In the genomic region with DNA sequence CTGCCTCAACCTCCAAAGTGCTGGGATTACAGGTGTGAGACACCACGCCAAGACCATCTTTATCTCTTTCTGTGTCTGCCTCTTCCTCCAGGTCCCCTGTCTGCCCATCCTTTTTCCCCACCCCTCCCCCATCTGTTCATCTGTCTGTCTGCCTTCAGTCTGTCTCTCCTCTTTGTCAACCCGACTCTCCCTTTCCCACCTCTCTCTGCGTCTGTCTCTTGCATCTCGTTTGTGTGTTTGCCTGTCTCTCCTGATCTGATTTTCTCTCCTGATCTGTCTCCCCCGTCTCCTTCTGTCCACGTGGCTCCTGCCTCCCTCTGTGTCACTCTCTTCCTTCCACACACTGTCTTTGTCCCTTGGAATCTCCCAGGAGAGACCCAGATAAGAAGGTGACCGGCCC, we compare ENCODE assay signal across 19 cellular contexts. TPM values are rescaled to one million over a fixed set of nuclear protein-coding genes. Genes with fewer than 3 reads are reported as not detected.
A peak's percentile ranks its signal among the peaks of the same experiment; 100 is the strongest.
DNase-seq lines count a peak whose midpoint lies in the region; ATAC-seq and TF ChIP-seq lines count a peak whose summit lies in the region.
"Had no signal": no experiment of that assay in that cellular context is flagged by ENCODE, and none has a peak within 500 bp of the region (broad histone marks: within the 10 kb centered on the region; RNA-seq: fewer than 3 reads in every experiment).

No MANE protein-coding gene starts in this region.

- CTCF ChIA-PET in CD4-positive, alpha-beta T cell (lab: Charles Lee): no interaction called here

- POLR2A ChIA-PET in CD4-positive, alpha-beta T cell (lab: Charles Lee): interaction anchor here (1.0 kb wide), 1 partner anchor 125 kb away, joined by 4 read pairs; no protein-coding TSS in a partner anchor
- POLR2A ChIA-PET in naive thymus-derived CD8-positive, alpha-beta T cell (lab: Charles Lee): no interaction called here

- peak overlapping the region in 7 of 11 experiments; percentile 5 to 92 (median 84); a peak in 10 of 22 replicates for H3K27ac ChIP-seq in BLaER1 treated with 17β-estradiol and CSF1 and Interleukin-3, amounts not matched to agents 10 nM and 100 nM
- H3K27ac ChIP-seq in CD4-positive, alpha-beta T cell (ENCODE audit: low read depth, low read length): no peak overlapping the region
- H3K27ac ChIP-seq: tibial artery, VCaP had no signal

- H3K27me3 ChIP-seq in BLaER1 treated with 17β-estradiol and CSF1 and Interleukin-3, amounts not matched to agents 10 nM and 100 nM: no peaks in the 10 kb centered on the region
- H3K27me3 ChIP-seq in CD4-positive, alpha-beta T cell (ENCODE audit: control insufficient read depth, insufficient read depth, low read length): no peaks in the 10 kb centered on the region
- H3K27me3 ChIP-seq: heart left ventricle, tibial artery had no signal

- H3K4me3 Mint-ChIP-seq in CD4-positive, alpha-beta T cell: no peak overlapping the region
- no peak overlapping the region for H3K4me3 Mint-ChIP-seq in activated naive CD8-positive, alpha-beta T cell treated with anti-CD3 and anti-CD28 coated beads for 36 hours
- peak overlapping the region in 1 of 10 donors; percentile 45 for H3K4me3 Mint-ChIP-seq in naive thymus-derived CD8-positive, alpha-beta T cell

- H3K9me3 Mint-ChIP-seq in CD4-positive, alpha-beta T cell: no peaks in the 10 kb centered on the region
- no peaks in the 10 kb centered on the region for H3K9me3 Mint-ChIP-seq in activated naive CD8-positive, alpha-beta T cell treated with anti-CD3 and anti-CD28 coated beads for 36 hours
- H3K9me3 Mint-ChIP-seq in naive thymus-derived CD8-positive, alpha-beta T cell: no peaks in the 10 kb centered on the region

- no peak for ATAC-seq in CD4-positive, alpha-beta T cell (ENCODE audit: poor library complexity)
- ATAC-seq in naive thymus-derived CD8-positive, alpha-beta T cell: no peak
- ATAC-seq in GM19463 (IDR thresholded peaks at IDR 0.05; ENCODE audit: unreplicated experiment): no peak
- ATAC-seq: heart left ventricle, left ventricle myocardium superior, mucosa of descending colon, right cardiac atrium had no signal

- H3K4me2 ChIP-seq in BLaER1 treated with 17β-estradiol and CSF1 and Interleukin-3, amounts not matched to agents 10 nM and 100 nM: peak overlapping the region in 10 of 11 experiments; percentile 5 to 99 (median 94); a peak in 17 of 22 replicates

- H3K27me3 Mint-ChIP-seq in CD4-positive, alpha-beta T cell: no peaks in the 10 kb centered on the region
- H3K27me3 Mint-ChIP-seq in activated naive CD8-positive, alpha-beta T cell treated with anti-CD3 and anti-CD28 coated beads for 36 hours: no peaks in the 10 kb centered on the region
- no peaks in the 10 kb centered on the region for H3K27me3 Mint-ChIP-seq in naive thymus-derived CD8-positive, alpha-beta T cell

- intact Hi-C loops in CD4-positive, alpha-beta T cell (cut with DNase I, micrococcal nuclease): no loop called here

- peaks cover 17 to 88% (median 56%) of the 10 kb centered on the region in 11 experiments; a peak in 17 of 22 replicates for H4K20me1 ChIP-seq in BLaER1 treated with 17β-estradiol and CSF1 and Interleukin-3, amounts not matched to agents 10 nM and 100 nM

- no peaks in the 10 kb centered on the region for H3K9me3 ChIP-seq in BLaER1 treated with 17β-estradiol and CSF1 and Interleukin-3, amounts not matched to agents 10 nM and 100 nM (replicated peaks in 1 of 11)
- no peaks in the 10 kb centered on the region for H3K9me3 ChIP-seq in CD4-positive, alpha-beta T cell (ENCODE audit: control insufficient read depth, low read length)
- H3K9me3 ChIP-seq: heart left ventricle, mucosa of descending colon, tibial artery had no signal

- H3K4me1 Mint-ChIP-seq in CD4-positive, alpha-beta T cell (ENCODE audit: low read depth): peaks cover 29% of the 10 kb centered on the region
- H3K4me1 Mint-ChIP-seq in activated naive CD8-positive, alpha-beta T cell treated with anti-CD3 and anti-CD28 coated beads for 36 hours: peaks cover 34% of the 10 kb centered on the region
- H3K4me1 Mint-ChIP-seq in naive thymus-derived CD8-positive, alpha-beta T cell: peaks cover 14 to 45% (median 41%) of the 10 kb centered on the region in 4 donors

- TF ChIP-seq CTCF in CD4-positive, alpha-beta T cell (IDR thresholded peaks at IDR 0.05): no peak

- no peak overlapping the region for H3K4me3 ChIP-seq in BLaER1 treated with 17β-estradiol and CSF1 and Interleukin-3, amounts not matched to agents 10 nM and 100 nM
- H3K4me3 ChIP-seq: heart left ventricle, mucosa of descending colon, tibial artery had no signal

- peak overlapping the region in 5 of 11 experiments; percentile 22 to 95 (median 30); a peak in 5 of 22 replicates for H3K9ac ChIP-seq in BLaER1 treated with 17β-estradiol and CSF1 and Interleukin-3, amounts not matched to agents 10 nM and 100 nM

- peaks cover 51 to 97% (median 64%) of the 10 kb centered on the region in 10 experiments for H3K4me1 ChIP-seq in BLaER1 treated with 17β-estradiol and CSF1 and Interleukin-3, amounts not matched to agents 10 nM and 100 nM

- peaks cover 53% of the 10 kb centered on the region for H3K36me3 Mint-ChIP-seq in CD4-positive, alpha-beta T cell (ENCODE audit: low read depth)
- peaks cover 22% of the 10 kb centered on the region for H3K36me3 Mint-ChIP-seq in activated naive CD8-positive, alpha-beta T cell treated with anti-CD3 and anti-CD28 coated beads for 36 hours
- peaks cover 0 to 59% (median 0%) of the 10 kb centered on the region in 3 donors for H3K36me3 Mint-ChIP-seq in naive thymus-derived CD8-positive, alpha-beta T cell

- peaks cover 37 to 92% (median 63%) of the 10 kb centered on the region in 11 experiments for H3K36me3 ChIP-seq in BLaER1 treated with 17β-estradiol and CSF1 and Interleukin-3, amounts not matched to agents 10 nM and 100 nM

- DNase-seq in CD4-positive, alpha-beta T cell: no peak
- DNase-seq in activated naive CD8-positive, alpha-beta T cell treated with anti-CD3 and anti-CD28 coated beads for 36 hours: no peak
- no peak for DNase-seq in naive thymus-derived CD8-positive, alpha-beta T cell
- no peak for DNase-seq in NCI-H526 treated with DMSO at 0.1 percent for 48 hours (lab: John Stamatoyannopoulos, UW)
- DNase-seq in globus pallidus (ENCODE audit: low spot score): no peak
- DNase-seq: AML-193, KG1, left ventricle myocardium superior, MV-4-11, NCI-H2029, NCI-H446 treated with DMSO at 0.1 percent for 48 hours, right cardiac atrium, SW 1271, tibial artery had no signal

- H3K27ac Mint-ChIP-seq in CD4-positive, alpha-beta T cell: peak overlapping the region; percentile 75
- peak overlapping the region; percentile 34 for H3K27ac Mint-ChIP-seq in activated naive CD8-positive, alpha-beta T cell treated with anti-CD3 and anti-CD28 coated beads for 36 hours
- H3K27ac Mint-ChIP-seq in naive thymus-derived CD8-positive, alpha-beta T cell: peak overlapping the region in 9 of 10 donors; percentile 11 to 85 (median 68)

RNA-seq across cellular contexts. Expression of a gene that starts 10.0 kb away (rescaled TPM):
- total RNA-seq in CD4-positive, alpha-beta T cell: 10 to 100 TPM; 49.9 to 55.5 TPM
- 100 to 1,000 TPM; 133 to 134 TPM for total RNA-seq in activated naive CD8-positive, alpha-beta T cell treated with anti-CD3 and anti-CD28 coated beads for 36 hours
- 10 to 100 TPM; 72.0 to 72.1 TPM for total RNA-seq in naive thymus-derived CD8-positive, alpha-beta T cell
- polyA plus RNA-seq in naive thymus-derived CD8-positive, alpha-beta T cell: 10 to 100 TPM; 39.9 to 49.6 (median 49.0) TPM

RNA-seq across cellular contexts. Expression of a gene that starts 19.0 kb away (rescaled TPM):
- 1 to 10 TPM; 3.3 to 3.5 TPM for total RNA-seq in CD4-positive, alpha-beta T cell
- 1 to 10 TPM; 1.4 to 1.9 TPM for total RNA-seq in activated naive CD8-positive, alpha-beta T cell treated with anti-CD3 and anti-CD28 coated beads for 36 hours
- total RNA-seq in naive thymus-derived CD8-positive, alpha-beta T cell: 10 to 100 TPM; 12.4 to 15.6 TPM
- 1 to 10 TPM; 7.2 to 8.7 (median 7.7) TPM for polyA plus RNA-seq in naive thymus-derived CD8-positive, alpha-beta T cell

RNA-seq across cellular contexts. Expression of a gene that starts 20.4 kb away (rescaled TPM):
- total RNA-seq in CD4-positive, alpha-beta T cell: under 1 TPM; 0.60 to 0.70 TPM
- total RNA-seq in activated naive CD8-positive, alpha-beta T cell treated with anti-CD3 and anti-CD28 coated beads for 36 hours: 1 to 10 TPM; 1.3 to 1.8 TPM
- total RNA-seq in naive thymus-derived CD8-positive, alpha-beta T cell: 1 to 10 TPM; 1.0 to 1.8 TPM
- polyA plus RNA-seq in naive thymus-derived CD8-positive, alpha-beta T cell: under 1 TPM in 2 of 3 donors, not detected in 1; 0.27 to 0.41 TPM

RNA-seq across cellular contexts. Expression of a gene that starts 49.4 kb away (rescaled TPM):
- total RNA-seq in CD4-positive, alpha-beta T cell: 100 to 1,000 TPM; 422 to 424 TPM
- total RNA-seq in activated naive CD8-positive, alpha-beta T cell treated with anti-CD3 and anti-CD28 coated beads for 36 hours: 10 to 100 TPM in 1 of 2 experiments, 1 to 10 TPM in 1; 9.7 to 10.5 TPM
- total RNA-seq in naive thymus-derived CD8-positive, alpha-beta T cell: 1 to 10 TPM; 3.5 TPM
- polyA plus RNA-seq in naive thymus-derived CD8-positive, alpha-beta T cell: 10 to 100 TPM; 10.2 to 11.4 (median 11.0) TPM
